Comparison of ENCODE assay signal across 8 cellular contexts in genomic region chr7:150367677-150368097, GRCh38. TPM values are rescaled to one million over a fixed set of nuclear protein-coding genes. Genes with fewer than 3 reads are reported as not detected.
A peak's percentile ranks its signal among the peaks of the same experiment; 100 is the strongest.
DNase-seq lines count a peak whose midpoint lies in the region; ATAC-seq and TF ChIP-seq lines count a peak whose summit lies in the region.

No MANE protein-coding gene starts in this region.

- no peaks in the 10 kb centered on the region for H3K27me3 ChIP-seq in endocrine pancreas (ENCODE audit: control insufficient read depth, insufficient read depth, low read length)

- no peak overlapping the region for H3K9ac ChIP-seq in endocrine pancreas (ENCODE audit: control insufficient read depth, insufficient read depth, low read length)

- H3K9me3 ChIP-seq in OCI-LY7 (ENCODE audit: low read length) (no peaks in the 10 kb centered on the region), endocrine pancreas (ENCODE audit: control insufficient read depth, low read length) (no peaks in the 10 kb centered on the region)

- peak overlapping the region; percentile 39 for H3K27ac ChIP-seq in OCI-LY7 (ENCODE audit: low read depth, low read length, poor library complexity, severe bottlenecking)

- ATAC-seq in HG03039 (IDR thresholded peaks at IDR 0.05; ENCODE audit: unreplicated experiment): no peak

- CTCF ChIA-PET in OCI-LY7 (lab: Charles Lee; ENCODE audit: unreplicated experiment): no interaction called here

- no peak for TF ChIP-seq CTCF in OCI-LY7 (conservative IDR thresholded peaks at IDR 0.05; ENCODE audit: low read length)
- TF ChIP-seq CTCF in osteocyte (IDR thresholded peaks at IDR 0.05): no peak

- peak; percentile 95 for DNase-seq in NCI-H2107 treated with DMSO at 0.1 percent for 48 hours (lab: John Stamatoyannopoulos, UW; ENCODE audit: unreplicated experiment)
- no peak for DNase-seq in NCI-H2107 (lab: John Stamatoyannopoulos, UW)
- no peak for DNase-seq in OCI-LY7 (ENCODE audit: low spot score)
- no peak for DNase-seq in osteocyte (ENCODE audit: extremely low spot score, unreplicated experiment)
- DNase-seq in KG1 (lab: John Stamatoyannopoulos, UW): no peak
- no peak for DNase-seq in occipital lobe (lab: John Stamatoyannopoulos, UW)

- H3K79me2 ChIP-seq in OCI-LY7 (ENCODE audit: insufficient read depth, low read depth, low read length): no peaks in the 10 kb centered on the region

- H3K9me2 ChIP-seq in OCI-LY7 (ENCODE audit: insufficient read depth, low read length): no peaks in the 10 kb centered on the region

- no peaks in the 10 kb centered on the region for H3K9me3 Mint-ChIP-seq in osteocyte (ENCODE audit: unreplicated experiment)

- H4K20me1 ChIP-seq in OCI-LY7 (ENCODE audit: insufficient read depth, low read length): no peaks in the 10 kb centered on the region

- peak overlapping the region; percentile 99 for H3K4me2 ChIP-seq in OCI-LY7 (ENCODE audit: low read length)

- peak overlapping the region; percentile 87 for H3K4me3 ChIP-seq in OCI-LY7 (ENCODE audit: low read depth, low read length, poor library complexity, severe bottlenecking)
- H3K4me3 ChIP-seq in endocrine pancreas (ENCODE audit: control insufficient read depth, insufficient read depth, low read length): peak overlapping the region; percentile 25

- H3K4me3 Mint-ChIP-seq in osteocyte (ENCODE audit: unreplicated experiment): peak overlapping the region; percentile 82

- H2AFZ ChIP-seq in OCI-LY7 (ENCODE audit: low read length): peak overlapping the region; percentile 79

- intact Hi-C loops in OCI-LY7 (cut with micrococcal nuclease; ENCODE audit: unreplicated experiment): loop anchor here (2.0 to 10.0 kb wide), 3 partner anchors 39 to 1655 kb away; no protein-coding TSS in a partner anchor

- no TSS peak for BruUV-seq in OCI-LY7 (replicated peaks; lab: Mats Ljungman, UMichigan)

- peaks cover 5% of the 10 kb centered on the region for H3K36me3 Mint-ChIP-seq in osteocyte (ENCODE audit: unreplicated experiment)

- peaks cover 20% of the 10 kb centered on the region for H3K4me1 Mint-ChIP-seq in osteocyte (ENCODE audit: unreplicated experiment)

- POLR2A ChIA-PET in OCI-LY7 (lab: Charles Lee): interaction anchor here (0.8 to 3.2 kb wide), 5 partner anchors 10 to 975 kb away, joined by 3 to 20 read pairs (median 11); a partner anchor contains a TSS

- no peaks in the 10 kb centered on the region for H3K27me3 Mint-ChIP-seq in osteocyte (ENCODE audit: unreplicated experiment)

- peak overlapping the region; percentile 95 for H3K27ac Mint-ChIP-seq in osteocyte (ENCODE audit: unreplicated experiment)

- H3K4me1 ChIP-seq in OCI-LY7 (ENCODE audit: insufficient read depth, low read length, poor library complexity, severe bottlenecking) (peaks cover 64% of the 10 kb centered on the region), endocrine pancreas (ENCODE audit: control insufficient read depth, insufficient read depth, low read length) (peaks cover 11% of the 10 kb centered on the region)

- H3K36me3 ChIP-seq in OCI-LY7 (ENCODE audit: insufficient read depth, low read length) (no peaks in the 10 kb centered on the region), endocrine pancreas (ENCODE audit: control insufficient read depth, insufficient read depth, low read length) (no peaks in the 10 kb centered on the region)

RNA-seq across cellular contexts. Expression of gene REPIN1, which starts 0.9 kb away (rescaled TPM):
- total RNA-seq in OCI-LY7 (2014; rRNA removed; shearing (Covaris generic)): 36.9 and 46.2 TPM in 2 replicates
- total RNA-seq in OCI-LY7 (2022) (19.0 and 21.7 TPM in 2 replicates), osteocyte (66.3 and 72.9 TPM in 2 replicates), occipital lobe (26.8 TPM)

RNA-seq across cellular contexts. Expression of gene ZNF775, which starts 11.4 kb away (rescaled TPM):
- 4.7 and 5.5 TPM in 2 replicates for total RNA-seq in OCI-LY7 (2014; rRNA removed; shearing (Covaris generic))
- 6.5 and 7.7 TPM in 2 replicates for total RNA-seq in OCI-LY7 (2022)
- total RNA-seq in osteocyte: 5.9 and 8.0 TPM in 2 replicates
- total RNA-seq in occipital lobe: 10.6 TPM

RNA-seq across cellular contexts. Expression of gene RARRES2, which starts 26.3 kb away (rescaled TPM):
- 0.08 TPM in 1 of 2 replicates, not detected in the other for total RNA-seq in OCI-LY7 (2014; rRNA removed; shearing (Covaris generic))
- total RNA-seq in OCI-LY7 (2022) (not detected in 2 replicates), osteocyte (not detected in 2 replicates), occipital lobe (6.2 TPM)

RNA-seq across cellular contexts. Expression of gene ACTR3C, which starts 44.3 kb away (rescaled TPM):
- total RNA-seq in OCI-LY7 (2014; rRNA removed; shearing (Covaris generic)): 5.4 TPM in 1 of 2 replicates, not detected in the other
- total RNA-seq in OCI-LY7 (2022): not detected in 2 replicates
- not detected in 2 replicates for total RNA-seq in osteocyte
- total RNA-seq in occipital lobe: 7.3 TPM

RNA-seq across cellular contexts. Expression of gene LRRC61, which starts 44.5 kb away (rescaled TPM):
- total RNA-seq in OCI-LY7 (2014; rRNA removed; shearing (Covaris generic)): not detected in 2 replicates
- total RNA-seq in OCI-LY7 (2022) (not detected in 2 replicates), osteocyte (not detected in 2 replicates), occipital lobe (11.7 TPM)
